In the genomic region with DNA sequence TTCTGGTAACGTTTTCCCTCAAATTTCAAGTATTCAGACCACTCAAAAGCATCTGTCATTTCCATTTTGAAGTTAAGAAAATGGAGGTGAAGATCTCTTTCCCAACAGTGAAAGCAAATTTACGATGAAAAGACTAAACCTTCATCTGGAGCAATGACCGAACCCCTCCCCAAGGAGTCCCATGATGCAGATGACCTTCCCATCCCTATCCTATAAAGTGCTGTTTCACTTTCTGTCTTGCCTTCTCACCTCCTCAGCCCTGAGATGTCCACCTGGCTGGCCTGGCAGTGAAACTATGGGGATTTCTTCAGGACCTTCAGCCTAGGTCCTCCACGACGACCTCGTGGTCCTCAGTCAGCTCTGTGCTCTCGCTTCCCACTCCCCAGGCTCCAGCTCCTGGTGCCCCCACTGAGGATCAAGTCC, we compare ENCODE assay signal across 8 cellular contexts. TPM values are rescaled to one million over a fixed set of nuclear protein-coding genes. Genes with fewer than 3 reads are reported as not detected.
DNase-seq lines count a peak whose midpoint lies in the region; ATAC-seq and TF ChIP-seq lines count a peak whose summit lies in the region.

No MANE protein-coding gene starts in this region.

- no peaks in the 10 kb centered on the region for H3K9me2 ChIP-seq in OCI-LY7 (ENCODE audit: insufficient read depth, low read length)

- H3K36me3 ChIP-seq in OCI-LY7 (ENCODE audit: insufficient read depth, low read length) (peaks cover 7% of the 10 kb centered on the region; the same call in 1 of the 2 replicates), prostate gland (no peaks in the 10 kb centered on the region)

- CTCF ChIA-PET in OCI-LY7 (lab: Charles Lee; ENCODE audit: unreplicated experiment): no interaction called here

- H3K4me2 ChIP-seq in OCI-LY7 (ENCODE audit: low read length): peak overlapping the region; percentile 94

- intact Hi-C loops in OCI-LY7 (cut with micrococcal nuclease; ENCODE audit: unreplicated experiment) (loop anchor here (1.0 to 10.0 kb wide), 4 partner anchors 71 to 788 kb away; a partner anchor contains a TSS), prostate gland (cut with DNase I) (loop anchor here (1.0 to 10.0 kb wide), 3 partner anchors 71 to 452 kb away; a partner anchor contains a TSS), sciatic nerve (cut with DNase I) (loop anchor here (10.0 kb wide), 1 partner anchor 72 kb away; no protein-coding TSS in a partner anchor)

- peak overlapping the region; percentile 35 for H3K4me3 ChIP-seq in GM12864 (ENCODE audit: low read depth, low read length)
- peak overlapping the region; percentile 87 for H3K4me3 ChIP-seq in OCI-LY7 (ENCODE audit: low read depth, low read length, poor library complexity, severe bottlenecking)
- H3K4me3 ChIP-seq in prostate gland: peak overlapping the region; percentile 79 to 92

- POLR2A ChIA-PET in OCI-LY7 (lab: Charles Lee): interaction anchor here (0.7 to 1.6 kb wide), 3 partner anchors 12 to 89 kb away, joined by 3 to 5 read pairs (median 4); no protein-coding TSS in a partner anchor

- H3K79me2 ChIP-seq in OCI-LY7 (ENCODE audit: insufficient read depth, low read depth, low read length): peaks cover 25% of the 10 kb centered on the region; the same call in 1 of the 2 replicates

- in situ Hi-C loops in KBM-7 (cut with MboI; ENCODE audit: low pct_unique_long_range_greater_than_20kb, low sequenced_read_pairs): no loop called here

- peaks cover 22% of the 10 kb centered on the region for H3K4me1 ChIP-seq in OCI-LY7 (ENCODE audit: insufficient read depth, low read length, poor library complexity, severe bottlenecking)
- H3K4me1 ChIP-seq in prostate gland (replicated peaks): no peaks in the 10 kb centered on the region

- no peak for TF ChIP-seq POLR2A in prostate gland (IDR thresholded peaks at IDR 0.05)

- H3K9me3 ChIP-seq in OCI-LY7 (ENCODE audit: low read length): no peaks in the 10 kb centered on the region
- no peaks in the 10 kb centered on the region for H3K9me3 ChIP-seq in prostate gland

- BruUV-seq in OCI-LY7 (replicated peaks; lab: Mats Ljungman, UMichigan): TSS peak; percentile 86

- H3K27ac ChIP-seq in OCI-LY7 (ENCODE audit: low read depth, low read length, poor library complexity, severe bottlenecking): peak overlapping the region; percentile 85
- H3K27ac ChIP-seq in epithelial cell of prostate: peak overlapping the region; percentile 98
- H3K27ac ChIP-seq in prostate gland: peak overlapping the region; percentile 100

- H4K20me1 ChIP-seq in OCI-LY7 (ENCODE audit: insufficient read depth, low read length): no peaks in the 10 kb centered on the region

- ATAC-seq in sciatic nerve: no peak

- TF ChIP-seq CTCF in GM12864 (IDR thresholded peaks at IDR 0.05; ENCODE audit: low read depth, low read length, missing control alignments) (no peak), OCI-LY7 (conservative IDR thresholded peaks at IDR 0.05; ENCODE audit: low read length) (no peak), prostate gland (IDR thresholded peaks at IDR 0.05) (no peak)

- DNase-seq in GM12864 (ENCODE audit: low read depth) (no peak), OCI-LY7 (ENCODE audit: low spot score) (no peak), epithelial cell of prostate (ENCODE audit: low read depth, low spot score) (no peak), prostate gland (ENCODE audit: low spot score) (no peak), sciatic nerve (ENCODE audit: low spot score) (no peak), KBM-7 (no peak), NCI-H1694 (lab: John Stamatoyannopoulos, UW) (no peak), activated gamma-delta T cell treated with Interleukin-2 at 50 U/mL for 16 hours (no peak)

- H3K27me3 ChIP-seq in prostate gland (replicated peaks; ENCODE audit: insufficient read depth): no peaks in the 10 kb centered on the region

- 40% methylated on average over 7 of the region's 7 CpGs for WGBS in prostate gland

- peak overlapping the region; percentile 77; the same call in 1 of the 2 replicates for H2AFZ ChIP-seq in OCI-LY7 (ENCODE audit: low read length)

RNA-seq across cellular contexts. Expression of a gene that starts 0.9 kb away (rescaled TPM):
- total RNA-seq in OCI-LY7 (2014; rRNA removed; shearing (Covaris generic)): 22.3 and 26.0 TPM in 2 replicates
- total RNA-seq in OCI-LY7 (2022) (38.9 and 40.7 TPM in 2 replicates), prostate gland (10 to 100 TPM; 32.0 to 63.5 TPM), sciatic nerve (77.3 TPM)

Comparison
In these comparisons a context has a peak if more than half of its experiments do, and no peak if none do; other contexts are left out.
1. H3K4me3 ChIP-seq: peak in every context shown above with its lines; median percentile 87 in OCI-LY7; 86 in prostate gland; 35 in GM12864.